ENCODE assay signal across 8 cellular contexts in the genomic region with DNA sequence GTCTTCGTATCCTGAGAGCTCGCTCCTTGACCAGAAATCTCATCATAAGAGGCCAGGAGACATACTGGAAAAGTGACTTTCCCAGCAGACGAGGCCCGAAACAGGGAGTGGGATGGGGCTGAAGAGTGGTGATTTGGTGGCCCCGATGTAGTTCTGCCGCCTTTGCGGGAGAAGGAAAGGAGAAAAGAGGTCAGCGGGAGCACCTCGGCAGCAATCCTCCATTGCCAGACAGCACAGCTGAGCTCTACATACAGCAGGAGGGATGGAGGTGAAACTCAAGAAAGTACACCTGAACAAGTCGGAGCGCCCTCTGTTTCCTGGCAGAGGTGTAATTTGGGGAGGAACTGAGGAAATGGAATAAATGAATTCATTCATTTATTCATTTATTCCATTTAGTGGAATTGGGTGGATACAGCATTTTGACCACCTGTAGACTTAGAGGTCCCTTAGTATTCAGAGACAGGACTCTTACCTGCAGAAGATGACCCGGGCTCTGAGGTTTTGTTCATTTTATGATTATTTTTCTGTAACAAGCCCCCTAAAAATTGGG. TPM values are rescaled to one million over a fixed set of nuclear protein-coding genes. Genes with fewer than 3 reads are reported as not detected.
DNase-seq lines count a peak whose midpoint lies in the region; ATAC-seq and TF ChIP-seq lines count a peak whose summit lies in the region.

No MANE protein-coding gene starts in this region.

- H3K27me3 ChIP-seq in SJCRH30, result no peaks in the 10 kb centered on the region
- peaks cover 25 to 32% (median 31%) of the 10 kb centered on the region in 3 donors for H3K27me3 ChIP-seq in gastrocnemius medialis

- intact Hi-C loops in gastrocnemius medialis (cut with DNase I; ENCODE audit: low total_unique reads), result loop anchor here (1.0 to 5.0 kb wide), 5 partner anchors 28 to 241 kb away; a partner anchor contains a TSS

- in situ Hi-C loops in GM13977 (cut with MboI; ENCODE audit: low pct_unique_long_range_greater_than_20kb, low sequenced_read_pairs, unreplicated experiment), result no loop called here
- in situ Hi-C loops in gastrocnemius medialis (cut with MboI; ENCODE audit: low sequenced_read_pairs in 4 of 4), result no loop called here

- 0 out of 2 replicates have a peak, but pooled peaks cover 4% of the 10 kb centered on the region for H3K4me1 ChIP-seq in SJCRH30
- peaks cover 17 to 26% of the 10 kb centered on the region in 2 donors for H3K4me1 ChIP-seq in gastrocnemius medialis

- H3K27ac ChIP-seq in SJCRH30 (no peak overlapping the region), gastrocnemius medialis (peak overlapping the region; percentile 72 to 77 (median 74))

- TF ChIP-seq POLR2A in gastrocnemius medialis (IDR thresholded peaks at IDR 0.05), result no peak

- H3K9me3 ChIP-seq in SJCRH30 (replicated peaks) (no peaks in the 10 kb centered on the region), gastrocnemius medialis (no peaks in the 10 kb centered on the region)

- ATAC-seq in gastrocnemius medialis (no peak), GM18867 (IDR thresholded peaks at IDR 0.05; ENCODE audit: unreplicated experiment) (no peak)

- DNase-seq in GM13977 (ENCODE audit: low spot score), result no peak
- DNase-seq in SJCRH30, result no peak
- no peak for DNase-seq in fibroblast of villous mesenchyme (ENCODE audit: low read depth)
- no peak for DNase-seq in gastrocnemius medialis
- DNase-seq in LoVo (ENCODE audit: low spot score), result no peak
- DNase-seq in NCI-H2081 (lab: John Stamatoyannopoulos, UW), result no peak
- no peak for DNase-seq in SKM-1 treated with dmso at 0.1 percent for 144 hours (lab: John Stamatoyannopoulos, UW; ENCODE audit: unreplicated experiment)

- TF ChIP-seq CTCF in GM13977 (IDR thresholded peaks at IDR 0.05; ENCODE audit: extremely low read depth, insufficient read depth, missing control alignments), result peak; percentile 5
- TF ChIP-seq CTCF in fibroblast of villous mesenchyme (IDR thresholded peaks at IDR 0.05; ENCODE audit: insufficient read depth, low read depth, low read length), result no peak
- TF ChIP-seq CTCF in gastrocnemius medialis (IDR thresholded peaks at IDR 0.05 in 4 of 5, conservative IDR thresholded peaks at IDR 0.05 in 1 of 5), result no peak

- H3K36me3 ChIP-seq in SJCRH30, result no peaks in the 10 kb centered on the region
- no peaks in the 10 kb centered on the region for H3K36me3 ChIP-seq in gastrocnemius medialis

- H3K4me3 ChIP-seq in SJCRH30 (peak overlapping the region; percentile 54), fibroblast of villous mesenchyme (ENCODE audit: low read depth, low read length) (peak overlapping the region; percentile 50), gastrocnemius medialis (peak overlapping the region; percentile 58 to 60 (median 58))

RNA-seq across cellular contexts. Expression of a gene that starts 9.2 kb away (rescaled TPM):
- total RNA-seq in SJCRH30 (2014; rRNA removed; shearing (Covaris generic)), result 0.10 TPM in 1 of 2 replicates, not detected in the other
- total RNA-seq in fibroblast of villous mesenchyme (not detected in 2 replicates), gastrocnemius medialis (under 1 TPM in 1 of 4 donors, not detected in 3; 0.39 TPM)

RNA-seq across cellular contexts. Expression of a gene that starts 28.1 kb away (rescaled TPM):
- total RNA-seq in SJCRH30 (2014; rRNA removed; shearing (Covaris generic)), result not detected in 2 replicates
- not detected in 2 replicates for total RNA-seq in fibroblast of villous mesenchyme
- not detected for total RNA-seq in gastrocnemius medialis

RNA-seq across cellular contexts. Expression of a gene that starts 32.2 kb away (rescaled TPM):
- not detected in 2 replicates for total RNA-seq in SJCRH30 (2014; rRNA removed; shearing (Covaris generic))
- not detected in 2 replicates for total RNA-seq in fibroblast of villous mesenchyme
- total RNA-seq in gastrocnemius medialis, result not detected

RNA-seq across cellular contexts. Expression of a gene that starts 36.7 kb away (rescaled TPM):
- 43.5 and 43.9 TPM in 2 replicates for total RNA-seq in SJCRH30 (2014; rRNA removed; shearing (Covaris generic))
- total RNA-seq in fibroblast of villous mesenchyme (23.7 and 33.2 TPM in 2 replicates), gastrocnemius medialis (10 to 100 TPM; 34.0 to 72.4 (median 49.9) TPM)

RNA-seq across cellular contexts. Expression of a gene that starts 42.6 kb away (rescaled TPM):
- total RNA-seq in SJCRH30 (2014; rRNA removed; shearing (Covaris generic)), result 31.0 and 40.6 TPM in 2 replicates
- total RNA-seq in fibroblast of villous mesenchyme (20.0 and 20.3 TPM in 2 replicates), gastrocnemius medialis (10 to 100 TPM; 23.8 to 41.6 (median 27.9) TPM)
